Comparison of ENCODE assay signal across 19 cellular contexts in the genomic region with DNA sequence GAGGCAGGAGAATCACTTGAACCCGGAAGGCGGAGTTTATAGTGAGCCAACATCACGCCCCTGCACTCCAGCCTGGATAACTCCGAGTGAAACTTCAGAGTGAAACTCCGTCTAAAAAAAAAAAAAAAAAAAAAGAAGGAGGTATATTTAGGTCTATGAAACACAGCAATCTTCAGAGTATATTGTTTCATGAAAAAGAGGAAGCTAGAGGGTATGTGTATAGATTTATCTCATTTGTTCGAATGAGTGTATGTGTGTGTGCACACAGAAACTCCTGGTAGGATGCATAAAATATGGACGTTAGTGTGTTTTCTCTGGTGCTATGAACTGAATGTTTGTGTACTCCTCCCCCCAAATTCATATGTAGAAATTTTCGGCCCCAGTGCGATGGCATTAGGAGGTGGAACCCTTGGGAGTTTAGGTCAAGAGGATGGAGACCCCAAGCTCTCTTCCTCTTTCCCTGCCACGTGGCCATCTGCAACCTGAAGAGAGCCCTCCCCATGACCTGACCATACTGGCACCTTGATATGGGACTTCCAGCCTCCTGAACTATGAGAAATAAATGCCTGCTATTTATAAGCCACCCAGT.
DNase-seq lines count a peak whose midpoint lies in the region; ATAC-seq and TF ChIP-seq lines count a peak whose summit lies in the region.
"Had no signal": no experiment of that assay in that cellular context is flagged by ENCODE, and none has a peak within 500 bp of the region (broad histone marks: within the 10 kb centered on the region; RNA-seq: fewer than 3 reads in every experiment).

No MANE protein-coding gene starts in this region.

- H3K79me2 ChIP-seq in MM.1S (ENCODE audit: low read length): peaks cover 48% of the 10 kb centered on the region

- H2AFZ ChIP-seq in MM.1S (ENCODE audit: low read length): no peak overlapping the region
- H2AFZ ChIP-seq: GM23248 had no signal

- H3K27ac ChIP-seq in MM.1S (ENCODE audit: low read length) (peak overlapping the region; percentile 87), neutrophil (peak overlapping the region; percentile 19), esophagus squamous epithelium (no peak overlapping the region)
- H3K27ac ChIP-seq: GM23248, left ventricle myocardium inferior, pancreas, tibial nerve had no signal

- no peak for TF ChIP-seq CTCF in GM12875 (IDR thresholded peaks at IDR 0.05; ENCODE audit: borderline replicate concordance, insufficient read depth, low read depth, low read length)
- no peak for TF ChIP-seq CTCF in MM.1S (IDR thresholded peaks at IDR 0.05; ENCODE audit: low read length)
- TF ChIP-seq CTCF in neutrophil (IDR thresholded peaks at IDR 0.05): no peak
- no peak for TF ChIP-seq CTCF in esophagus squamous epithelium (IDR thresholded peaks at IDR 0.05)

- WGBS in esophagus squamous epithelium, 2 donors: 66 to 74% methylated on average over 10 of the region's 10 CpGs

- intact Hi-C loops in esophagus squamous epithelium (cut with DNase I): no loop called here

- H3K9me2 ChIP-seq in MM.1S (replicated peaks; ENCODE audit: insufficient read depth, low read length): no peaks in the 10 kb centered on the region

- no peak overlapping the region for H3K27ac Mint-ChIP-seq in activated naive CD4-positive, alpha-beta T cell treated with anti-CD3 and anti-CD28 coated beads, Interleukin-2, amount 50 U/mL, for 72 hours
- H3K27ac Mint-ChIP-seq: activated CD4-positive, alpha-beta T cell treated with anti-CD3 and anti-CD28 coated beads for 36 hours; activated naive CD4-positive, alpha-beta T cell treated with anti-CD3 and anti-CD28 coated beads, Interleukin-2, amount 10 ng/mL, durations not matched to agents 7 days and 5 days; T-helper 17 cell had no signal

- H3F3A ChIP-seq in MM.1S (ENCODE audit: insufficient read depth, low read length): peaks cover 15% of the 10 kb centered on the region; the same call in 1 of the 2 replicates

- TF ChIP-seq POLR2A in Raji (IDR thresholded peaks at IDR 0.05; ENCODE audit: insufficient read depth, low read depth, low read length) (peak; percentile 64), esophagus squamous epithelium (IDR thresholded peaks at IDR 0.05) (no peak)

- no peaks in the 10 kb centered on the region for H3K36me3 ChIP-seq in MM.1S (replicated peaks; ENCODE audit: insufficient read depth, low read length)
- no peaks in the 10 kb centered on the region for H3K36me3 ChIP-seq in neutrophil
- no peaks in the 10 kb centered on the region for H3K36me3 ChIP-seq in esophagus squamous epithelium
- H3K36me3 ChIP-seq: left ventricle myocardium inferior, pancreas, tibial nerve had no signal

- H3K9me3 ChIP-seq in MM.1S (replicated peaks; ENCODE audit: insufficient read depth, low read length): no peaks in the 10 kb centered on the region
- H3K9me3 ChIP-seq in neutrophil: no peaks in the 10 kb centered on the region
- no peaks in the 10 kb centered on the region for H3K9me3 ChIP-seq in esophagus squamous epithelium
- H3K9me3 ChIP-seq: left ventricle myocardium inferior, pancreas, tibial nerve had no signal

- DNase-seq in MM.1S: peak; percentile 45
- DNase-seq in GF-D8 (lab: John Stamatoyannopoulos, UW): no peak
- DNase-seq in esophagus squamous epithelium (lab: John Stamatoyannopoulos, UW): no peak
- DNase-seq in activated naive CD4-positive, alpha-beta T cell treated with anti-CD3 and anti-CD28 coated beads, Interleukin-2, amount 50 U/mL, for 72 hours (ENCODE audit: low spot score in 2 of 2): no peak
- DNase-seq: activated CD4-positive, alpha-beta T cell treated with anti-CD3 and anti-CD28 coated beads for 36 hours; activated naive CD4-positive, alpha-beta T cell treated with anti-CD3 and anti-CD28 coated beads, Interleukin-2, amount 10 ng/mL, durations not matched to agents 7 days and 5 days; C1 segment of cervical spinal cord; foreskin melanocyte; GM23248; left ventricle myocardium inferior; NCI-H524 treated with DMSO at 0.1 percent for 48 hours; stimulated activated CD4-positive, alpha-beta T cell treated with anti-CD3 and anti-CD28 coated beads, Interleukin-4, amount 100 ng/mL, for 4 hours; T-helper 17 cell had no signal

- H3K4me2 ChIP-seq in MM.1S (ENCODE audit: low read depth, low read length): peak overlapping the region; percentile 79

- peak overlapping the region; percentile 92 for H3K9ac ChIP-seq in MM.1S (ENCODE audit: low read length)
- H3K9ac ChIP-seq: GM23248 had no signal

- no peaks in the 10 kb centered on the region for H4K20me1 ChIP-seq in MM.1S (ENCODE audit: insufficient read depth, low read length)

- H3K9me3 Mint-ChIP-seq in activated naive CD4-positive, alpha-beta T cell treated with anti-CD3 and anti-CD28 coated beads, Interleukin-2, amount 50 U/mL, for 72 hours: peaks cover 0 to 6% of the 10 kb centered on the region in 2 donors

- H3K27me3 ChIP-seq in MM.1S (replicated peaks; ENCODE audit: insufficient read depth, low read length): no peaks in the 10 kb centered on the region
- H3K27me3 ChIP-seq in neutrophil: no peaks in the 10 kb centered on the region
- H3K27me3 ChIP-seq in esophagus squamous epithelium: peaks cover 0 to 4% (median 0%) of the 10 kb centered on the region in 4 donors
- H3K27me3 ChIP-seq: pancreas, tibial nerve had no signal

- peaks cover 11% of the 10 kb centered on the region for H3K4me1 ChIP-seq in MM.1S (ENCODE audit: low read length)
- peaks cover 29 to 40% of the 10 kb centered on the region in 2 experiments for H3K4me1 ChIP-seq in neutrophil (ENCODE audit: control insufficient read depth in 1 of 2, insufficient read depth in 1 of 2, low read depth in 1 of 2, low read length in 1 of 2)
- peaks cover 12 to 42% (median 18%) of the 10 kb centered on the region in 3 donors for H3K4me1 ChIP-seq in esophagus squamous epithelium
- H3K4me1 ChIP-seq: pancreas had no signal

- ATAC-seq in activated naive CD4-positive, alpha-beta T cell treated with anti-CD3 and anti-CD28 coated beads, Interleukin-2, amount 50 U/mL, for 72 hours: no peak
- ATAC-seq in GM19328 (IDR thresholded peaks at IDR 0.05; ENCODE audit: unreplicated experiment): no peak
- ATAC-seq: activated CD4-positive, alpha-beta T cell treated with anti-CD3 and anti-CD28 coated beads for 36 hours; T-helper 17 cell had no signal

- H3K4me3 ChIP-seq in GM12875 (ENCODE audit: low read depth, low read length) (peak overlapping the region; percentile 67), MM.1S (ENCODE audit: low read length) (peak overlapping the region; percentile 97), neutrophil (ENCODE audit: low read depth in 1 of 2, low read length in 1 of 2) (no peak overlapping the region), esophagus squamous epithelium (no peak overlapping the region)
- H3K4me3 ChIP-seq: GM23248, left ventricle myocardium inferior, pancreas, tibial nerve had no signal

- H3K36me3 Mint-ChIP-seq in activated naive CD4-positive, alpha-beta T cell treated with anti-CD3 and anti-CD28 coated beads, Interleukin-2, amount 50 U/mL, for 72 hours: no peaks in the 10 kb centered on the region

Comparison
In these comparisons a context has a peak if more than half of its experiments do, and no peak if none do; other contexts are left out.
1. H3K4me3 ChIP-seq: peak in GM12875 (single experiment) and MM.1S (single experiment); none in neutrophil (0 of 2) and esophagus squamous epithelium (0 of 4).
2. H3K27ac ChIP-seq: peak in MM.1S (single experiment) and neutrophil (single experiment); none in esophagus squamous epithelium (0 of 4).